Comparison of ENCODE assay signal across 29 cellular contexts in genomic region chr16:3599121-3599520, GRCh38. TPM values are rescaled to one million over a fixed set of nuclear protein-coding genes. Genes with fewer than 3 reads are reported as not detected.
DNase-seq lines count a peak whose midpoint lies in the region; ATAC-seq, FAIRE-seq and TF ChIP-seq lines count a peak whose summit lies in the region.
"Had no signal": no experiment of that assay in that cellular context is flagged by ENCODE, and none has a peak within 500 bp of the region (broad histone marks: within the 10 kb centered on the region; RNA-seq: fewer than 3 reads in every experiment).

No MANE protein-coding gene starts in this region.

- no peak for FAIRE-seq in kidney (lab: Jason Lieb, UNC)
- FAIRE-seq: A204.1, GM12878, GM12892, GM18507 had no signal

- H3K36me3 ChIP-seq in kidney (ENCODE audit: control insufficient read depth in 1 of 2, insufficient read depth in 2 of 2, low read length in 2 of 2) (peaks cover 6 to 8% of the 10 kb centered on the region in 2 donors), upper lobe of right lung (peaks cover 4% of the 10 kb centered on the region), MG63 (peaks cover 37% of the 10 kb centered on the region)

- H3K4me3 ChIP-seq in kidney (ENCODE audit: low read length in 2 of 2) = no peak overlapping the region
- no peak overlapping the region for H3K4me3 ChIP-seq in upper lobe of right lung
- H3K4me3 ChIP-seq in MG63 = no peak overlapping the region
- H3K4me3 ChIP-seq: BLaER1, GM12878 had no signal

- no peak overlapping the region for H3K9ac ChIP-seq in kidney (ENCODE audit: low read length in 2 of 2)
- H3K9ac ChIP-seq: BLaER1 had no signal

- DNase-seq in 8988T = peak; percentile 1
- peak; percentile 2 for DNase-seq in HuH-7.5 (ENCODE audit: low spot score)
- DNase-seq in kidney = peak; percentile 21
- peak; percentile 35 for DNase-seq in upper lobe of right lung
- no peak for DNase-seq in activated naive CD4-positive, alpha-beta T cell treated with Interleukin-2 at 50 U/mL for 16 hours
- no peak for DNase-seq in activated naive CD4-positive, alpha-beta T cell treated with anti-CD3 and anti-CD28 coated beads, Interleukin-2, amount 50 U/mL, for 72 hours (ENCODE audit: low spot score in 2 of 2)
- DNase-seq in MG63 = no peak
- DNase-seq: ACHN; BE2C; C1 segment of cervical spinal cord; CD4-positive, alpha-beta memory T cell; CD4-positive, CD25-positive, alpha-beta regulatory T cell; CD8-positive, alpha-beta memory T cell; COR-L47; DMS 273 treated with DMSO at 0.1 percent for 48 hours; DMS153; DMS53; DMS79; DND-41; EL; GDM1 had no signal

- H3K27ac ChIP-seq in kidney (ENCODE audit: low read depth in 2 of 2, low read length in 2 of 2) (no peak overlapping the region), upper lobe of right lung (no peak overlapping the region)
- H3K27ac ChIP-seq: 22Rv1, BLaER1 had no signal

- ATAC-seq in upper lobe of right lung = no peak
- ATAC-seq in activated naive CD4-positive, alpha-beta T cell treated with anti-CD3 and anti-CD28 coated beads, Interleukin-2, amount 50 U/mL, for 72 hours = no peak
- ATAC-seq: GM12878 had no signal

- H3K9me3 ChIP-seq in kidney (ENCODE audit: control insufficient read depth in 1 of 2, low read length in 2 of 2) (no peaks in the 10 kb centered on the region), upper lobe of right lung (no peaks in the 10 kb centered on the region), MG63 (peaks cover 6% of the 10 kb centered on the region)
- H3K9me3 ChIP-seq: BE2C had no signal

- TF ChIP-seq CTCF in kidney (IDR thresholded peaks at IDR 0.05; ENCODE audit: borderline replicate concordance, extremely low read depth, insufficient read depth) (no peak), upper lobe of right lung (IDR thresholded peaks at IDR 0.05) (no peak)

- no peaks in the 10 kb centered on the region for H3K4me1 ChIP-seq in kidney (ENCODE audit: control insufficient read depth in 1 of 2, insufficient read depth in 1 of 2, low read depth in 1 of 2, low read length in 2 of 2)
- no peaks in the 10 kb centered on the region for H3K4me1 ChIP-seq in upper lobe of right lung
- H3K4me1 ChIP-seq: BE2C had no signal

- no peaks in the 10 kb centered on the region for H3K9me3 Mint-ChIP-seq in activated naive CD4-positive, alpha-beta T cell treated with anti-CD3 and anti-CD28 coated beads, Interleukin-2, amount 50 U/mL, for 72 hours
- H3K9me3 Mint-ChIP-seq: CD4-positive, alpha-beta memory T cell; CD4-positive, CD25-positive, alpha-beta regulatory T cell; CD8-positive, alpha-beta memory T cell had no signal

- H3K36me3 Mint-ChIP-seq in activated naive CD4-positive, alpha-beta T cell treated with anti-CD3 and anti-CD28 coated beads, Interleukin-2, amount 50 U/mL, for 72 hours = peaks cover 17 to 41% of the 10 kb centered on the region in 2 donors

- H3K27me3 ChIP-seq in upper lobe of right lung (no peaks in the 10 kb centered on the region), MG63 (no peaks in the 10 kb centered on the region)
- H3K27me3 ChIP-seq: BE2C, BLaER1 had no signal

- no peak overlapping the region for H3K27ac Mint-ChIP-seq in activated naive CD4-positive, alpha-beta T cell treated with anti-CD3 and anti-CD28 coated beads, Interleukin-2, amount 50 U/mL, for 72 hours
- H3K27ac Mint-ChIP-seq: CD4-positive, alpha-beta memory T cell; CD4-positive, CD25-positive, alpha-beta regulatory T cell; CD8-positive, alpha-beta memory T cell had no signal

- intact Hi-C loops in kidney (cut with DNase I) (no loop called here), upper lobe of right lung (cut with DNase I) (no loop called here)

RNA-seq across cellular contexts. Expression of gene SLX4, which starts 12.3 kb away (rescaled TPM):
- total RNA-seq in kidney = 4.8 TPM
- polyA plus RNA-seq in kidney (ENCODE audit: insufficient read depth, low read depth, low replicate concordance) = 1.0 TPM
- total RNA-seq in upper lobe of right lung = 5.1 TPM
- 10 to 100 TPM; 12.7 to 19.7 TPM for total RNA-seq in activated naive CD4-positive, alpha-beta T cell treated with anti-CD3 and anti-CD28 coated beads, Interleukin-2, amount 50 U/mL, for 72 hours
- total RNA-seq in MG63 (2014; rRNA removed; shearing (Covaris generic); ENCODE audit: low replicate concordance) = 2.6 and 4.8 TPM in 2 replicates

RNA-seq across cellular contexts. Expression of gene NLRC3, which starts 21.9 kb away (rescaled TPM):
- total RNA-seq in kidney = 5.3 TPM
- 0.52 TPM for polyA plus RNA-seq in kidney (ENCODE audit: insufficient read depth, low read depth, low replicate concordance)
- 5.5 TPM for total RNA-seq in upper lobe of right lung
- 10 to 100 TPM; 24.6 to 26.2 TPM for total RNA-seq in activated naive CD4-positive, alpha-beta T cell treated with anti-CD3 and anti-CD28 coated beads, Interleukin-2, amount 50 U/mL, for 72 hours
- 0.03 TPM in 1 of 2 replicates, not detected in the other for total RNA-seq in MG63 (2014; rRNA removed; shearing (Covaris generic); ENCODE audit: low replicate concordance)
- total RNA-seq: G401 had no signal
- polyA plus RNA-seq: AG04450 had no signal

RNA-seq across cellular contexts. Expression of gene DNASE1, which starts 55.4 kb away (rescaled TPM):
- 16.1 TPM for total RNA-seq in kidney
- polyA plus RNA-seq in kidney (ENCODE audit: insufficient read depth, low read depth, low replicate concordance) = 116 TPM
- 18.4 TPM for total RNA-seq in upper lobe of right lung
- total RNA-seq in activated naive CD4-positive, alpha-beta T cell treated with anti-CD3 and anti-CD28 coated beads, Interleukin-2, amount 50 U/mL, for 72 hours = 10 to 100 TPM; 17.5 to 29.5 TPM
- total RNA-seq in MG63 (2014; rRNA removed; shearing (Covaris generic); ENCODE audit: low replicate concordance) = 6.9 and 17.8 TPM in 2 replicates

Comparison
In these comparisons a context has a peak if more than half of its experiments do, and no peak if none do; other contexts are left out.
1. DNase-seq: peak in 8988T (single experiment), HuH-7.5 (single experiment), kidney (single experiment) and upper lobe of right lung (single experiment); none in activated naive CD4-positive, alpha-beta T cell treated with Interleukin-2 at 50 U/mL for 16 hours (single experiment), activated naive CD4-positive, alpha-beta T cell treated with anti-CD3 and anti-CD28 coated beads, Interleukin-2, amount 50 U/mL, for 72 hours (0 of 2) and MG63 (single experiment).